In genomic region chr3:87198774-87199173, GRCh38 we compare ENCODE assay signal across 27 cellular contexts.
"Had no signal": no experiment of that assay in that cellular context is flagged by ENCODE, and none has a peak within 500 bp of the region (broad histone marks: within the 10 kb centered on the region; RNA-seq: fewer than 3 reads in every experiment).

No MANE protein-coding gene starts in this region.

- ATAC-seq: activated CD8-positive, alpha-beta T cell treated with anti-CD3 and anti-CD28 coated beads, Interleukin-2, amount 10 ng/mL, durations not matched to agents 7 days and 5 days; SK-N-SH treated with all-trans-retinoic acid at 6 μM for 48 hours; WTC11 had no signal

- H3K4me1 Mint-ChIP-seq: activated naive CD4-positive, alpha-beta T cell treated with anti-CD3 and anti-CD28 coated beads, Interleukin-2, amount 50 U/mL, for 24 hours; central memory CD8-positive, alpha-beta T cell had no signal

- DNase-seq: activated CD4-positive, alpha-beta T cell treated with anti-CD3 and anti-CD28 coated beads for 48 hours; activated CD4-positive, alpha-beta T cell treated with anti-CD3 and anti-CD28 coated beads, Interleukin-2, amount 50 U/mL, for 4 hours; activated CD4-positive, CD25-positive, alpha-beta regulatory T cell treated with anti-CD3 and anti-CD28 coated beads, Interleukin-2, amount 50 U/mL, for 72 hours; activated CD8-positive, alpha-beta memory T cell treated with anti-CD3 and anti-CD28 coated beads, Interleukin-2, amount 50 U/mL, for 48 hours; activated CD8-positive, alpha-beta T cell treated with anti-CD3 and anti-CD28 coated beads, Interleukin-2, amount 10 ng/mL, durations not matched to agents 7 days and 5 days; activated effector memory CD4-positive, alpha-beta T cell treated with Interleukin-2 at 50 U/mL for 16 hours; activated naive CD4-positive, alpha-beta T cell; activated T-cell treated with anti-CD3 and anti-CD28 coated beads, Interleukin-2, amount 50 U/mL, for 1 hour; aorta; Kasumi-1; KBM-7; NCI-H2029; NCI-H2107; NCI-H2227 treated with DMSO at 0.1 percent for 48 hours; NCI-H446 treated with DMSO at 0.1 percent for 48 hours; NCI-H524 treated with DMSO at 0.1 percent for 48 hours; NCI-H774; NK-92 treated with Interleukin-12 subunit alpha and Interleukin-12 subunit beta, amount 100 ng/mL, for 24 hours; Peyer's patch; Right ventricle myocardium superior; SJCRH30 had no signal

- H3K4me3 ChIP-seq: Peyer's patch, SJCRH30 had no signal

- H3K27ac Mint-ChIP-seq: activated CD8-positive, alpha-beta T cell treated with anti-CD3 and anti-CD28 coated beads, Interleukin-2, amount 10 ng/mL, durations not matched to agents 7 days and 5 days; activated naive CD4-positive, alpha-beta T cell treated with anti-CD3 and anti-CD28 coated beads, Interleukin-2, amount 50 U/mL, for 24 hours; activated T-helper 1 cell treated with anti-CD3 and anti-CD28 coated beads, Interleukin-12 subunit alpha, Interleukin-12 subunit beta, Interleukin-2, Interleukin-4 antibody, amounts not matched to agents 30 ng/mL and 10 ng/mL and 1 ng/mL, durations not matched to agents 14 hours and 24 hours and 36 hours; T-helper 1 cell treated with Interleukin-12 subunit alpha and Interleukin-12 subunit beta and Interleukin-4 antibody, amounts not matched to agents 30 μg/mL and 1 μg/mL, for 36 hours; WTC11 had no signal

- H3K4me3 Mint-ChIP-seq: activated CD8-positive, alpha-beta T cell treated with anti-CD3 and anti-CD28 coated beads, Interleukin-2, amount 10 ng/mL, durations not matched to agents 7 days and 5 days; activated naive CD4-positive, alpha-beta T cell treated with anti-CD3 and anti-CD28 coated beads, Interleukin-2, amount 50 U/mL, for 24 hours; activated T-helper 1 cell treated with anti-CD3 and anti-CD28 coated beads, Interleukin-12 subunit alpha, Interleukin-12 subunit beta, Interleukin-2, Interleukin-4 antibody, amounts not matched to agents 30 ng/mL and 10 ng/mL and 1 ng/mL, durations not matched to agents 14 hours and 24 hours and 36 hours; central memory CD8-positive, alpha-beta T cell; T-helper 1 cell treated with Interleukin-12 subunit alpha and Interleukin-12 subunit beta and Interleukin-4 antibody, amounts not matched to agents 30 μg/mL and 1 μg/mL, for 36 hours; WTC11 had no signal
